8 cellular contexts compared by ENCODE assay signal in genomic region chr1:151325646-151326429, GRCh38. TPM values are rescaled to one million over a fixed set of nuclear protein-coding genes. Genes with fewer than 3 reads are reported as not detected.
DNase-seq lines count a peak whose midpoint lies in the region; ATAC-seq and TF ChIP-seq lines count a peak whose summit lies in the region.

No MANE protein-coding gene starts in this region.

- intact Hi-C loops in A673 (cut with micrococcal nuclease; ENCODE audit: unreplicated experiment) (no loop called here), sciatic nerve (cut with DNase I) (no loop called here)

- in situ Hi-C loops in astrocyte of the cerebellum (cut with HindIII; ENCODE audit: low sequenced_read_pairs) = no loop called here

- POLR2A ChIA-PET in A673 (lab: Charles Lee; ENCODE audit: low non-redundant PET) = interaction anchor here (0.6 kb wide), 2 partner anchors 286 to 1684 kb away, joined by 3 read pairs; no protein-coding TSS in a partner anchor

- CTCF ChIA-PET in A673 (lab: Charles Lee) = no interaction called here

- ATAC-seq in HG02571 (IDR thresholded peaks at IDR 0.05; ENCODE audit: unreplicated experiment) (no peak), sciatic nerve (no peak)

- peak overlapping the region; percentile 66 for H3K4me3 ChIP-seq in A673 (ENCODE audit: low read depth, low read length, poor library complexity, severe bottlenecking)
- H3K4me3 ChIP-seq in astrocyte of the cerebellum (ENCODE audit: low read depth, low read length) = peak overlapping the region; percentile 83
- peak overlapping the region; percentile 79 for H3K4me3 ChIP-seq in mesodermal cell (ENCODE audit: extremely low read depth, insufficient read depth, low read length, poor library complexity, severe bottlenecking)

- H3K4me1 ChIP-seq in A673 (ENCODE audit: insufficient read depth, low read length, poor library complexity, severe bottlenecking) (peaks cover 8% of the 10 kb centered on the region), mesodermal cell (ENCODE audit: control insufficient read depth, insufficient read depth, low read length, poor library complexity, severe bottlenecking) (peaks cover 13% of the 10 kb centered on the region)

- no peaks in the 10 kb centered on the region for H3K9me3 ChIP-seq in A673 (ENCODE audit: low read depth, low read length, poor library complexity, severe bottlenecking)
- H3K9me3 ChIP-seq in mesodermal cell (ENCODE audit: control insufficient read depth, low read length) = no peaks in the 10 kb centered on the region

- TSS peak; percentile 55 for BruUV-seq in A673 (replicated peaks; lab: Mats Ljungman, UMichigan)

- 68 to 80% methylated on average over 2 to 3 of the region's 5 CpGs for WGBS in mesodermal cell (ENCODE audit: insufficient coverage in 2 of 2), 2 experiments

- peak overlapping the region; percentile 97 for H3K27ac ChIP-seq in A673 (ENCODE audit: low read depth, low read length, poor library complexity, severe bottlenecking)
- no peak overlapping the region for H3K27ac ChIP-seq in mesodermal cell (ENCODE audit: low read depth, low read length, severe bottlenecking)

- TF ChIP-seq CTCF in A673 (conservative IDR thresholded peaks at IDR 0.05; ENCODE audit: low read depth, low read length) = no peak
- TF ChIP-seq CTCF in astrocyte of the cerebellum (IDR thresholded peaks at IDR 0.05; ENCODE audit: low read depth, low read length, missing control alignments) = no peak

- no peaks in the 10 kb centered on the region for H3K27me3 ChIP-seq in A673 (replicated peaks; ENCODE audit: insufficient read depth, low read depth, low read length, poor library complexity)

- DNase-seq in A673 (ENCODE audit: low spot score) = no peak
- DNase-seq in HT1080 (ENCODE audit: low read depth) = peak; percentile 25
- no peak for DNase-seq in astrocyte of the cerebellum (ENCODE audit: low read depth)
- no peak for DNase-seq in medulla oblongata (ENCODE audit: extremely low spot score)
- DNase-seq in activated CD4-positive, alpha-beta T cell treated with anti-CD3 and anti-CD28 coated beads, Interleukin-2, amount 50 U/mL, for 1 hour = no peak
- no peak for DNase-seq in sciatic nerve (ENCODE audit: low spot score)

- H3K36me3 ChIP-seq in A673 (ENCODE audit: insufficient read depth, low read length, poor library complexity, severe bottlenecking) = peaks cover 19% of the 10 kb centered on the region
- H3K36me3 ChIP-seq in mesodermal cell (ENCODE audit: control insufficient read depth, insufficient read depth, low read length) = peaks cover 40% of the 10 kb centered on the region

RNA-seq across cellular contexts. Expression of gene PI4KB, which starts 1.4 kb away (rescaled TPM):
- total RNA-seq in A673 (2021) (62.1 and 62.8 TPM in 2 replicates), sciatic nerve (71.4 TPM)
- 37.8 and 50.0 TPM in 2 replicates for total RNA-seq in HT1080 (2014; rRNA removed; shearing (Covaris generic))
- 41.4 and 41.5 TPM in 2 replicates for polyA plus RNA-seq in HT1080 (2015; cell fraction: cytosol; rRNA removed)
- 46.0 and 51.6 TPM in 2 replicates for polyA plus RNA-seq in HT1080 (2015; cell fraction: nucleus; rRNA removed)
- 33.9 TPM for polyA plus RNA-seq in mesodermal cell (2013, experiment 1 of 2)
- 31.7 TPM for polyA plus RNA-seq in mesodermal cell (2013, experiment 2 of 2)

RNA-seq across cellular contexts. Expression of gene RFX5, which starts 21.2 kb away (rescaled TPM):
- total RNA-seq in A673 (2021) (49.0 and 51.8 TPM in 2 replicates), sciatic nerve (30.9 TPM)
- total RNA-seq in HT1080 (2014; rRNA removed; shearing (Covaris generic)) = 34.8 and 46.4 TPM in 2 replicates
- polyA plus RNA-seq in HT1080 (2015; cell fraction: cytosol; rRNA removed) = 26.4 and 32.7 TPM in 2 replicates
- 59.0 and 61.3 TPM in 2 replicates for polyA plus RNA-seq in HT1080 (2015; cell fraction: nucleus; rRNA removed)
- 42.8 TPM for polyA plus RNA-seq in mesodermal cell (2013, experiment 1 of 2)
- polyA plus RNA-seq in mesodermal cell (2013, experiment 2 of 2) = 45.9 TPM

RNA-seq across cellular contexts. Expression of gene ZNF687, which starts 43.7 kb away (rescaled TPM):
- total RNA-seq in A673 (2021) (26.4 and 30.2 TPM in 2 replicates), sciatic nerve (18.8 TPM)
- 17.6 and 22.2 TPM in 2 replicates for total RNA-seq in HT1080 (2014; rRNA removed; shearing (Covaris generic))
- polyA plus RNA-seq in HT1080 (2015; cell fraction: cytosol; rRNA removed) = 12.8 and 15.2 TPM in 2 replicates
- 24.1 and 26.4 TPM in 2 replicates for polyA plus RNA-seq in HT1080 (2015; cell fraction: nucleus; rRNA removed)
- 18.9 TPM for polyA plus RNA-seq in mesodermal cell (2013, experiment 1 of 2)
- polyA plus RNA-seq in mesodermal cell (2013, experiment 2 of 2) = 19.5 TPM

RNA-seq across cellular contexts. Expression of gene SELENBP1, which starts 46.7 kb away (rescaled TPM):
- total RNA-seq in A673 (2021) = 0.50 TPM in 1 of 2 replicates, not detected in the other
- not detected in 2 replicates for total RNA-seq in HT1080 (2014; rRNA removed; shearing (Covaris generic))
- not detected in 2 replicates for polyA plus RNA-seq in HT1080 (2015; cell fraction: cytosol; rRNA removed)
- polyA plus RNA-seq in HT1080 (2015; cell fraction: nucleus; rRNA removed) = not detected in 2 replicates
- polyA plus RNA-seq in mesodermal cell (2013, experiment 1 of 2) = 45.9 TPM
- polyA plus RNA-seq in mesodermal cell (2013, experiment 2 of 2) = 40.1 TPM
- 71.9 TPM for total RNA-seq in sciatic nerve
